In genomic region chr7:150566123-150566522, GRCh38 we compare ENCODE assay signal across 30 cellular contexts. TPM values are rescaled to one million over a fixed set of nuclear protein-coding genes. Genes with fewer than 3 reads are reported as not detected.
DNase-seq lines count a peak whose midpoint lies in the region; ATAC-seq and TF ChIP-seq lines count a peak whose summit lies in the region.
"Had no signal": no experiment of that assay in that cellular context is flagged by ENCODE, and none has a peak within 500 bp of the region (broad histone marks: within the 10 kb centered on the region; RNA-seq: fewer than 3 reads in every experiment).

No MANE protein-coding gene starts in this region.

- no peaks in the 10 kb centered on the region for H3K27me3 Mint-ChIP-seq in T-helper 2 cell treated with Interferon-gamma antibody and Interleukin-4, amounts not matched to agents 5 μg/mL and 100 μg/mL, for 36 hours (ENCODE audit: low read depth)
- H3K27me3 Mint-ChIP-seq in CD8-positive, alpha-beta T cell (ENCODE audit: low read depth) = no peaks in the 10 kb centered on the region
- no peaks in the 10 kb centered on the region for H3K27me3 Mint-ChIP-seq in activated CD8-positive, alpha-beta T cell treated with anti-CD3 and anti-CD28 coated beads, Interleukin-2, amount 10 ng/mL, durations not matched to agents 7 days and 5 days (ENCODE audit: low read depth)

- H3K36me3 Mint-ChIP-seq in T-helper 2 cell treated with Interferon-gamma antibody and Interleukin-4, amounts not matched to agents 5 μg/mL and 100 μg/mL, for 36 hours (ENCODE audit: low read depth) = peaks cover 46% of the 10 kb centered on the region
- H3K36me3 Mint-ChIP-seq in CD8-positive, alpha-beta T cell = peaks cover 47% of the 10 kb centered on the region
- peaks cover 57% of the 10 kb centered on the region for H3K36me3 Mint-ChIP-seq in activated CD8-positive, alpha-beta T cell treated with anti-CD3 and anti-CD28 coated beads, Interleukin-2, amount 10 ng/mL, durations not matched to agents 7 days and 5 days (ENCODE audit: low read depth)

- H3K27ac ChIP-seq in CD8-positive, alpha-beta T cell (ENCODE audit: low read depth, low read length) = peak overlapping the region; percentile 74
- H3K27ac ChIP-seq: SK-N-MC had no signal

- CTCF ChIA-PET in CD8-positive, alpha-beta T cell (lab: Charles Lee) = interaction anchor here (1.1 to 5.6 kb wide), 8 partner anchors 39 to 189 kb away, joined by 3 to 74 read pairs (median 4); partner anchors contain the start of genes GIMAP6 and GIMAP8
- CTCF ChIA-PET in activated CD8-positive, alpha-beta T cell treated with anti-CD3 and anti-CD28 coated beads, Interleukin-2, amount 10 ng/mL, durations not matched to agents 7 days and 5 days (lab: Charles Lee) = interaction anchor here (1.2 to 4.8 kb wide), 4 partner anchors 46 to 150 kb away, joined by 3 to 60 read pairs (median 15); partner anchors contain the start of genes GIMAP1 and GIMAP8

- no peaks in the 10 kb centered on the region for H3K27me3 ChIP-seq in CD8-positive, alpha-beta T cell (ENCODE audit: insufficient read depth, low read length)
- H3K27me3 ChIP-seq: transverse colon had no signal

- peaks cover 77% of the 10 kb centered on the region for H3K4me1 ChIP-seq in CD8-positive, alpha-beta T cell (ENCODE audit: insufficient read depth, low read length)

- peak overlapping the region; percentile 91 for H3K4me3 Mint-ChIP-seq in T-helper 2 cell treated with Interferon-gamma antibody and Interleukin-4, amounts not matched to agents 5 μg/mL and 100 μg/mL, for 36 hours
- peak overlapping the region; percentile 97 for H3K4me3 Mint-ChIP-seq in CD8-positive, alpha-beta T cell
- H3K4me3 Mint-ChIP-seq in activated CD8-positive, alpha-beta T cell treated with anti-CD3 and anti-CD28 coated beads, Interleukin-2, amount 10 ng/mL, durations not matched to agents 7 days and 5 days = peak overlapping the region; percentile 88
- H3K4me3 Mint-ChIP-seq: activated B cell treated with CpG ODN at 0.5 μM for 24 hours, HFFc6 had no signal

- POLR2A ChIA-PET in CD8-positive, alpha-beta T cell (lab: Charles Lee) = interaction anchor here (1.3 to 14.1 kb wide), 10 partner anchors 13 to 178 kb away, joined by 5 to 300 read pairs (median 40); partner anchors contain the start of genes GIMAP1, GIMAP2, GIMAP5 and GIMAP6
- POLR2A ChIA-PET in activated CD8-positive, alpha-beta T cell treated with anti-CD3 and anti-CD28 coated beads, Interleukin-2, amount 10 ng/mL, durations not matched to agents 7 days and 5 days (lab: Charles Lee) = interaction anchor here (1.7 to 5.1 kb wide), 5 partner anchors 51 to 172 kb away, joined by 10 to 73 read pairs (median 15); partner anchors contain the start of genes GIMAP2, GIMAP5, GIMAP7 and GIMAP8

- in situ Hi-C loops in KBM-7 (cut with MboI; ENCODE audit: low pct_unique_long_range_greater_than_20kb, low sequenced_read_pairs) = no loop called here

- intact Hi-C loops in CD8-positive, alpha-beta T cell (cut with DNase I, micrococcal nuclease) = loop anchor here (5.0 kb wide), 4 partner anchors 49 to 171 kb away; partner anchors contain the start of genes GIMAP2 (in 1 of the 2), GIMAP5 (in 1 of the 2) and GIMAP6 (in 1 of the 2)
- intact Hi-C loops in Right ventricle myocardium inferior (cut with DNase I) = loop anchor here (5.0 kb wide), 2 partner anchors 49 to 114 kb away; partner anchors contain the start of gene GIMAP8

- no peak for DNase-seq in T-helper 2 cell treated with Interferon-gamma antibody and Interleukin-4, amounts not matched to agents 5 μg/mL and 100 μg/mL, for 36 hours (ENCODE audit: low spot score)
- no peak for DNase-seq in T-helper 2 cell
- DNase-seq in CD8-positive, alpha-beta T cell = no peak
- DNase-seq in activated CD8-positive, alpha-beta T cell treated with anti-CD3 and anti-CD28 coated beads, Interleukin-2, amount 10 ng/mL, durations not matched to agents 7 days and 5 days = no peak
- peak; percentile 9 for DNase-seq in iPS DF 4.7 (ENCODE audit: extremely low read depth, low spot score)
- no peak for DNase-seq in Right ventricle myocardium inferior (ENCODE audit: missing footprints)
- no peak for DNase-seq in NCI-H187 treated with DMSO at 0.1 percent for 48 hours (lab: John Stamatoyannopoulos, UW)
- DNase-seq in KBM-7 = no peak
- DNase-seq: 8988T; activated B cell treated with CpG ODN at 0.5 μM for 24 hours; COR-L47; effector CD4-positive, alpha-beta T cell; foreskin melanocyte; HFFc6; hippocampal formation; Karpas-422; kidney glomerular epithelial cell; mammary epithelial cell; NCI-H1694 treated with DMSO at 0.1 percent for 48 hours; NCI-H69; retina; stimulated activated CD4-positive, alpha-beta T cell treated with anti-CD3 and anti-CD28 coated beads, Interleukin-4, amount 100 ng/mL, for 24 hours; T1000; transverse colon had no signal

- H3K27ac Mint-ChIP-seq in T-helper 2 cell treated with Interferon-gamma antibody and Interleukin-4, amounts not matched to agents 5 μg/mL and 100 μg/mL, for 36 hours = peak overlapping the region; percentile 52
- H3K27ac Mint-ChIP-seq in CD8-positive, alpha-beta T cell = peak overlapping the region; percentile 98
- H3K27ac Mint-ChIP-seq in activated CD8-positive, alpha-beta T cell treated with anti-CD3 and anti-CD28 coated beads, Interleukin-2, amount 10 ng/mL, durations not matched to agents 7 days and 5 days = no peak overlapping the region
- H3K27ac Mint-ChIP-seq: activated B cell treated with CpG ODN at 0.5 μM for 24 hours, HFFc6 had no signal

- ATAC-seq in CD8-positive, alpha-beta T cell = no peak
- ATAC-seq in activated CD8-positive, alpha-beta T cell treated with anti-CD3 and anti-CD28 coated beads, Interleukin-2, amount 10 ng/mL, durations not matched to agents 7 days and 5 days = no peak
- no peak for ATAC-seq in Right ventricle myocardium inferior
- ATAC-seq: esophagus mucosa had no signal

- H3K9me3 Mint-ChIP-seq in T-helper 2 cell treated with Interferon-gamma antibody and Interleukin-4, amounts not matched to agents 5 μg/mL and 100 μg/mL, for 36 hours = peaks cover 19% of the 10 kb centered on the region
- peaks cover 5% of the 10 kb centered on the region for H3K9me3 Mint-ChIP-seq in CD8-positive, alpha-beta T cell
- H3K9me3 Mint-ChIP-seq in activated CD8-positive, alpha-beta T cell treated with anti-CD3 and anti-CD28 coated beads, Interleukin-2, amount 10 ng/mL, durations not matched to agents 7 days and 5 days (ENCODE audit: insufficient read depth) = peaks cover 15% of the 10 kb centered on the region

- peaks cover 8% of the 10 kb centered on the region for H3K9me3 ChIP-seq in CD8-positive, alpha-beta T cell (ENCODE audit: low read length)
- H3K9me3 ChIP-seq: transverse colon had no signal

- TF ChIP-seq CTCF in CD8-positive, alpha-beta T cell (IDR thresholded peaks at IDR 0.05) = no peak

- peaks cover 45% of the 10 kb centered on the region for H3K4me1 Mint-ChIP-seq in T-helper 2 cell treated with Interferon-gamma antibody and Interleukin-4, amounts not matched to agents 5 μg/mL and 100 μg/mL, for 36 hours (ENCODE audit: low read depth)
- H3K4me1 Mint-ChIP-seq in CD8-positive, alpha-beta T cell (ENCODE audit: low read depth) = peaks cover 81% of the 10 kb centered on the region
- H3K4me1 Mint-ChIP-seq in activated CD8-positive, alpha-beta T cell treated with anti-CD3 and anti-CD28 coated beads, Interleukin-2, amount 10 ng/mL, durations not matched to agents 7 days and 5 days (ENCODE audit: low read depth) = peaks cover 59% of the 10 kb centered on the region
- H3K4me1 Mint-ChIP-seq: activated B cell treated with CpG ODN at 0.5 μM for 24 hours had no signal

- H3K36me3 ChIP-seq in CD8-positive, alpha-beta T cell (ENCODE audit: insufficient read depth, low read length) = peaks cover 17% of the 10 kb centered on the region
- H3K36me3 ChIP-seq: transverse colon had no signal

- H3K4me3 ChIP-seq in CD8-positive, alpha-beta T cell (ENCODE audit: low read depth, low read length) = peak overlapping the region; percentile 88
- H3K4me3 ChIP-seq: SK-N-MC, transverse colon had no signal

RNA-seq across cellular contexts. Expression of gene GIMAP4, which starts 1.1 kb away (rescaled TPM):
- total RNA-seq in CD8-positive, alpha-beta T cell = 10 to 100 TPM; 11.8 to 13.8 TPM
- total RNA-seq in activated CD8-positive, alpha-beta T cell treated with anti-CD3 and anti-CD28 coated beads, Interleukin-2, amount 10 ng/mL, durations not matched to agents 7 days and 5 days = 100 to 1,000 TPM; 174 to 186 TPM
- total RNA-seq in Right ventricle myocardium inferior = 38.4 TPM
- total RNA-seq: chondrocyte, HFFc6, mammary epithelial cell, myocyte, osteoblast, RPMI7951 had no signal

RNA-seq across cellular contexts. Expression of gene GIMAP7, which starts 51.5 kb away (rescaled TPM):
- 10 to 100 TPM; 21.2 to 29.7 TPM for total RNA-seq in CD8-positive, alpha-beta T cell
- total RNA-seq in activated CD8-positive, alpha-beta T cell treated with anti-CD3 and anti-CD28 coated beads, Interleukin-2, amount 10 ng/mL, durations not matched to agents 7 days and 5 days = 100 to 1,000 TPM; 134 TPM
- total RNA-seq in Right ventricle myocardium inferior = 21.4 TPM
- total RNA-seq: activated B cell treated with CpG ODN at 0.5 μM for 24 hours, chondrocyte, HFFc6, mammary epithelial cell, myocyte, osteoblast, RPMI7951 had no signal
